In genomic region chr4:151248519-151248918, GRCh38 we compare ENCODE assay signal across 1 cellular context.
TF ChIP-seq lines count a peak whose summit lies in the region.

No MANE protein-coding gene starts in this region.

TF ChIP-seq in HepG2, 621 proteins besides CTCF, POLR2A, EP300 and RAD21 (continued from another document and continues in another):
- 0 out of 2 replicates have a peak, but pooled peaks have one; percentile 57 for TF ChIP-seq ZNF280D (CRISPR knock-in tag; IDR thresholded peaks at IDR 0.05)
- TF ChIP-seq CREB1 (IDR thresholded peaks at IDR 0.05): no peak
- TF ChIP-seq CREB1 (CRISPR knock-in tag; IDR thresholded peaks at IDR 0.05): 0 out of 2 replicates have a peak, but pooled peaks have one; percentile 28
- TF ChIP-seq TSC22D2 (CRISPR knock-in tag; IDR thresholded peaks at IDR 0.05; ENCODE audit: borderline replicate concordance): no peak
- peak; percentile 16; the same call in 1 of the 2 replicates for TF ChIP-seq SOX5 (CRISPR knock-in tag; IDR thresholded peaks at IDR 0.05; ENCODE audit: borderline replicate concordance)
- TF ChIP-seq KDM1A (CRISPR knock-in tag; IDR thresholded peaks at IDR 0.05): 0 out of 2 replicates have a peak, but pooled peaks have one; percentile 31
- TF ChIP-seq ESRRA (CRISPR knock-in tag; IDR thresholded peaks at IDR 0.05; ENCODE audit: low read depth): 0 out of 2 replicates have a peak, but pooled peaks have one; percentile 43
- peak; percentile 58 for TF ChIP-seq NCOA2 (CRISPR knock-in tag; IDR thresholded peaks at IDR 0.05)
- TF ChIP-seq HOXA7 (CRISPR knock-in tag; IDR thresholded peaks at IDR 0.05): no peak
- no peak for TF ChIP-seq ZNF282 (IDR thresholded peaks at IDR 0.05; ENCODE audit: partially characterized antibody)
- TF ChIP-seq ZNF143 (CRISPR knock-in tag; IDR thresholded peaks at IDR 0.05): no peak
- TF ChIP-seq MYPOP (CRISPR knock-in tag; IDR thresholded peaks at IDR 0.05): no peak
- TF ChIP-seq ETV5 (CRISPR knock-in tag; IDR thresholded peaks at IDR 0.05; ENCODE audit: borderline replicate concordance): no peak
- TF ChIP-seq RERE (CRISPR knock-in tag; IDR thresholded peaks at IDR 0.05; ENCODE audit: low read depth): no peak
- no peak for TF ChIP-seq THAP7 (CRISPR knock-in tag; IDR thresholded peaks at IDR 0.05)
- TF ChIP-seq ZNF740 (CRISPR knock-in tag; IDR thresholded peaks at IDR 0.05): no peak
- no peak for TF ChIP-seq ZNF776 (CRISPR knock-in tag; IDR thresholded peaks at IDR 0.05)
- no peak for TF ChIP-seq EHMT2 (IDR thresholded peaks at IDR 0.05; ENCODE audit: borderline replicate concordance, low read depth, low read length)
- no peak for TF ChIP-seq FOXA1 (IDR thresholded peaks at IDR 0.05)
- TF ChIP-seq FOXA1 (CRISPR knock-in tag; IDR thresholded peaks at IDR 0.05): 0 out of 2 replicates have a peak, but pooled peaks have one; percentile 14
- TF ChIP-seq ZNF75D (CRISPR knock-in tag; IDR thresholded peaks at IDR 0.05; ENCODE audit: borderline replicate concordance): no peak
- TF ChIP-seq SKI (IDR thresholded peaks at IDR 0.05; ENCODE audit: partially characterized antibody): no peak
- TF ChIP-seq SMAD3 (CRISPR knock-in tag; IDR thresholded peaks at IDR 0.05): no peak
- no peak for TF ChIP-seq CENPX (CRISPR knock-in tag; IDR thresholded peaks at IDR 0.05)
- peak; percentile 78 for TF ChIP-seq HNF4G (IDR thresholded peaks at IDR 0.05; ENCODE audit: borderline replicate concordance, low read depth, low read length)
- TF ChIP-seq HNF4G (CRISPR knock-in tag; IDR thresholded peaks at IDR 0.05; ENCODE audit: borderline replicate concordance, low read depth): peak; percentile 31; the same call in 1 of the 2 replicates
- 0 out of 2 replicates have a peak, but pooled peaks have one; percentile 18 for TF ChIP-seq ZMYM4 (CRISPR knock-in tag; IDR thresholded peaks at IDR 0.05)
- peak; percentile 56; the same call in 1 of the 2 replicates for TF ChIP-seq RCOR2 (CRISPR knock-in tag; IDR thresholded peaks at IDR 0.05)
- peak; percentile 76; the same call in 1 of the 2 replicates for TF ChIP-seq HOMEZ (CRISPR knock-in tag; IDR thresholded peaks at IDR 0.05; ENCODE audit: low read depth)
- no peak for TF ChIP-seq ZFP41 (CRISPR knock-in tag; IDR thresholded peaks at IDR 0.05; ENCODE audit: borderline replicate concordance)
- TF ChIP-seq FOXP4 (CRISPR knock-in tag; IDR thresholded peaks at IDR 0.05): 0 out of 2 replicates have a peak, but pooled peaks have one; percentile 23
- no peak for TF ChIP-seq ZBTB26 (CRISPR knock-in tag; IDR thresholded peaks at IDR 0.05; ENCODE audit: borderline replicate concordance)
- TF ChIP-seq ZSCAN21 (CRISPR knock-in tag; IDR thresholded peaks at IDR 0.05; ENCODE audit: borderline replicate concordance): no peak
- TF ChIP-seq ISL2 (CRISPR knock-in tag; IDR thresholded peaks at IDR 0.05): no peak
- TF ChIP-seq SAP130 (CRISPR knock-in tag; IDR thresholded peaks at IDR 0.05; ENCODE audit: low read depth): no peak; the same call in 1 of the 2 replicates
- TF ChIP-seq SMARCE1 (IDR thresholded peaks at IDR 0.05; ENCODE audit: borderline replicate concordance): no peak
- TF ChIP-seq SOX13 (IDR thresholded peaks at IDR 0.05): no peak
- TF ChIP-seq SOX13 (CRISPR knock-in tag; conservative IDR thresholded peaks at IDR 0.05 in 1 of 2, IDR thresholded peaks at IDR 0.05 in 1 of 2): peak in 1 of 2 experiments; percentile 44; a peak in 1 of 4 replicates
- no peak for TF ChIP-seq ARHGAP35 (CRISPR knock-in tag; IDR thresholded peaks at IDR 0.05; ENCODE audit: borderline replicate concordance)
- TF ChIP-seq SIX1 (CRISPR knock-in tag; IDR thresholded peaks at IDR 0.05; ENCODE audit: borderline replicate concordance): peak; percentile 79; the same call in 1 of the 2 replicates
- no peak for TF ChIP-seq TBX2 (CRISPR knock-in tag; IDR thresholded peaks at IDR 0.05; ENCODE audit: borderline replicate concordance)
- TF ChIP-seq GABPB1 (CRISPR knock-in tag; IDR thresholded peaks at IDR 0.05): no peak
- peak; percentile 26; the same call in 1 of the 2 replicates for TF ChIP-seq PPARG (CRISPR knock-in tag; conservative IDR thresholded peaks at IDR 0.05)
- TF ChIP-seq ZNF83 (CRISPR knock-in tag; IDR thresholded peaks at IDR 0.05; ENCODE audit: borderline replicate concordance): no peak
- no peak for TF ChIP-seq STAT6 (CRISPR knock-in tag; IDR thresholded peaks at IDR 0.05; ENCODE audit: borderline replicate concordance)
